30 cellular contexts compared by ENCODE assay signal in genomic region chr1:173258484-173259264, GRCh38. TPM values are rescaled to one million over a fixed set of nuclear protein-coding genes. Genes with fewer than 3 reads are reported as not detected.
DNase-seq lines count a peak whose midpoint lies in the region; ATAC-seq and TF ChIP-seq lines count a peak whose summit lies in the region.
"Had no signal": no experiment of that assay in that cellular context is flagged by ENCODE, and none has a peak within 500 bp of the region (broad histone marks: within the 10 kb centered on the region; RNA-seq: fewer than 3 reads in every experiment).

No MANE protein-coding gene starts in this region.

- H2BK120ac ChIP-seq in mesenchymal stem cell (ENCODE audit: low read depth, low read length): no peak overlapping the region

- H3K4me3 ChIP-seq in mesenchymal stem cell (ENCODE audit: insufficient read depth in 1 of 2, low read depth in 1 of 2, low read length in 2 of 2): no peak overlapping the region
- H3K4me3 ChIP-seq: colonic mucosa, heart left ventricle, psoas muscle, thoracic aorta, vagina had no signal

- POLR2A ChIA-PET in WTC11 (lab: Charles Lee): no interaction called here

- no peak overlapping the region for H3K27ac Mint-ChIP-seq in WTC11
- H3K27ac Mint-ChIP-seq: activated CD8-positive, alpha-beta memory T cell treated with anti-CD3 and anti-CD28 coated beads, Interleukin-2, amount 10 ng/mL, durations not matched to agents 7 days and 5 days; activated naive CD4-positive, alpha-beta T cell treated with anti-CD3 and anti-CD28 coated beads, Interleukin-2, amount 10 ng/mL, durations not matched to agents 7 days and 5 days had no signal

- no peak overlapping the region for H3K9ac ChIP-seq in mesenchymal stem cell (ENCODE audit: low read length)

- DNase-seq in A172 (ENCODE audit: low spot score) (peak; percentile 65), GM03348 (ENCODE audit: low spot score) (peak; percentile 30), WTC11 (ENCODE audit: low spot score) (peak; percentile 10), mesenchymal stem cell (peak; percentile 40), SIG-M5 (lab: John Stamatoyannopoulos, UW) (no peak)
- DNase-seq in activated CD4-positive, CD25-positive, alpha-beta regulatory T cell (lab: John Stamatoyannopoulos, UW): no peak
- DNase-seq: activated CD8-positive, alpha-beta memory T cell treated with anti-CD3 and anti-CD28 coated beads, Interleukin-2, amount 10 ng/mL, durations not matched to agents 7 days and 5 days; activated naive CD4-positive, alpha-beta T cell treated with anti-CD3 and anti-CD28 coated beads, Interleukin-2, amount 10 ng/mL, durations not matched to agents 7 days and 5 days; activated T-cell treated with anti-CD3 and anti-CD28 coated beads, Interleukin-2, amount 50 U/mL, for 48 hours; amniotic stem cell; BE2C; colonic mucosa; effector CD8-positive, alpha-beta T cell; GDM1; heart left ventricle; Karpas-422; left cardiac atrium; MV-4-11; NCI-H1436 treated with DMSO at 0.1 percent for 48 hours; NCI-H2107; NCI-H446 treated with DMSO at 0.1 percent for 48 hours; NCI-H82; psoas muscle; stimulated activated naive CD8-positive, alpha-beta T cell treated with anti-CD3 and anti-CD28 coated beads, Interleukin-15, Interleukin-2, amounts not matched to agents 100 U/mL and 50 U/mL, for 24 hours; T-helper 9 cell had no signal

- H3K4ac ChIP-seq in mesenchymal stem cell (ENCODE audit: low read depth in 1 of 2, low read length in 2 of 2): no peak overlapping the region

- H4K91ac ChIP-seq in mesenchymal stem cell (ENCODE audit: low read length): no peak overlapping the region

- no peak for TF ChIP-seq CTCF in WTC11 (IDR thresholded peaks at IDR 0.05)

- H3K9me3 ChIP-seq in mesenchymal stem cell (ENCODE audit: control insufficient read depth, low read length): peaks cover 18% of the 10 kb centered on the region
- H3K9me3 ChIP-seq: BE2C, colonic mucosa, psoas muscle, vagina had no signal

- H2BK15ac ChIP-seq in mesenchymal stem cell (ENCODE audit: low read depth, poor library complexity, severe bottlenecking): no peak overlapping the region

- H3K18ac ChIP-seq in mesenchymal stem cell (ENCODE audit: low read depth in 1 of 2, low read length in 2 of 2): no peak overlapping the region

- no peak overlapping the region for H3K27ac ChIP-seq in mesenchymal stem cell (ENCODE audit: low read length, poor library complexity, severe bottlenecking)
- H3K27ac ChIP-seq: colonic mucosa, heart left ventricle, HL-60, psoas muscle, thoracic aorta, vagina had no signal

- peaks cover 0 to 23% of the 10 kb centered on the region in 2 experiments for H3K27me3 ChIP-seq in mesenchymal stem cell (ENCODE audit: control insufficient read depth in 1 of 2, insufficient read depth in 1 of 2, low read length in 2 of 2)
- H3K27me3 ChIP-seq: BE2C, colonic mucosa, heart left ventricle, vagina had no signal

- H3K4me1 ChIP-seq in mesenchymal stem cell (ENCODE audit: control insufficient read depth, insufficient read depth, low read depth, low read length): no peaks in the 10 kb centered on the region
- H3K4me1 ChIP-seq: BE2C, colonic mucosa, psoas muscle, vagina had no signal

- H3K27me3 Mint-ChIP-seq in WTC11 (ENCODE audit: low read depth): no peaks in the 10 kb centered on the region

- ATAC-seq in WTC11 (peak; percentile 41), GM21619 (IDR thresholded peaks at IDR 0.05; ENCODE audit: unreplicated experiment) (no peak), HG02571 (IDR thresholded peaks at IDR 0.05; ENCODE audit: unreplicated experiment) (no peak)
- ATAC-seq: activated CD8-positive, alpha-beta memory T cell treated with anti-CD3 and anti-CD28 coated beads, Interleukin-2, amount 10 ng/mL, durations not matched to agents 7 days and 5 days; heart left ventricle; left cardiac atrium; psoas muscle; stimulated activated naive CD8-positive, alpha-beta T cell treated with anti-CD3 and anti-CD28 coated beads, Interleukin-15, Interleukin-2, amounts not matched to agents 100 U/mL and 50 U/mL, for 24 hours had no signal

- H3K9me3 Mint-ChIP-seq in WTC11: peaks cover 25% of the 10 kb centered on the region

- H2BK5ac ChIP-seq in mesenchymal stem cell (ENCODE audit: low read depth, low read length, poor library complexity, severe bottlenecking): no peak overlapping the region

- H3K36me3 Mint-ChIP-seq in WTC11: peaks cover 7% of the 10 kb centered on the region
- H3K36me3 Mint-ChIP-seq: activated naive CD4-positive, alpha-beta T cell treated with anti-CD3 and anti-CD28 coated beads, Interleukin-2, amount 10 ng/mL, durations not matched to agents 7 days and 5 days had no signal

- H2AK5ac ChIP-seq in mesenchymal stem cell (ENCODE audit: low read length, severe bottlenecking): no peak overlapping the region

- H3K23ac ChIP-seq in mesenchymal stem cell (ENCODE audit: low read length in 2 of 2): no peak overlapping the region

- no peak overlapping the region for H4K8ac ChIP-seq in mesenchymal stem cell (ENCODE audit: low read length)

- 85% methylated on average over 4 of the region's 4 CpGs for WGBS in mesenchymal stem cell

- CTCF ChIA-PET in WTC11 (lab: Charles Lee): interaction anchor here (0.6 to 0.7 kb wide), 2 partner anchors 23 to 35 kb away, joined by 3 read pairs; no protein-coding TSS in a partner anchor

- no peak overlapping the region for H2BK12ac ChIP-seq in mesenchymal stem cell (ENCODE audit: low read length in 2 of 2)

- H2AFZ ChIP-seq in mesenchymal stem cell (ENCODE audit: low read depth, low read length): no peak overlapping the region

- no peak overlapping the region for H3K4me2 ChIP-seq in mesenchymal stem cell (ENCODE audit: low read length, poor library complexity, severe bottlenecking)

- no peaks in the 10 kb centered on the region for H3K79me1 ChIP-seq in mesenchymal stem cell (replicated peaks; ENCODE audit: low read length, poor library complexity, severe bottlenecking)

- no peaks in the 10 kb centered on the region for H3K36me3 ChIP-seq in mesenchymal stem cell (ENCODE audit: control insufficient read depth in 1 of 2, insufficient read depth in 2 of 2, low read depth in 1 of 2, low read length in 2 of 2)
- H3K36me3 ChIP-seq: BE2C, colonic mucosa, heart left ventricle, thoracic aorta, vagina had no signal

- no peak overlapping the region for H3K4me3 Mint-ChIP-seq in WTC11
- H3K4me3 Mint-ChIP-seq: activated CD8-positive, alpha-beta memory T cell treated with anti-CD3 and anti-CD28 coated beads, Interleukin-2, amount 10 ng/mL, durations not matched to agents 7 days and 5 days; activated naive CD4-positive, alpha-beta T cell treated with anti-CD3 and anti-CD28 coated beads, Interleukin-2, amount 10 ng/mL, durations not matched to agents 7 days and 5 days had no signal

- no peaks in the 10 kb centered on the region for H3K4me1 Mint-ChIP-seq in WTC11
- H3K4me1 Mint-ChIP-seq: activated CD8-positive, alpha-beta memory T cell treated with anti-CD3 and anti-CD28 coated beads, Interleukin-2, amount 10 ng/mL, durations not matched to agents 7 days and 5 days; activated naive CD4-positive, alpha-beta T cell treated with anti-CD3 and anti-CD28 coated beads, Interleukin-2, amount 10 ng/mL, durations not matched to agents 7 days and 5 days had no signal

- peak overlapping the region in 1 of 2 experiments; percentile 20 for H3K14ac ChIP-seq in mesenchymal stem cell (ENCODE audit: low read length in 2 of 2)

TF ChIP-seq in WTC11, 78 proteins besides CTCF, POLR2A, EP300 and RAD21 (continues in another document):
- TF ChIP-seq PRDM15 (CRISPR knock-in tag; IDR thresholded peaks at IDR 0.05) (no peak), E2F5 (CRISPR knock-in tag; IDR thresholded peaks at IDR 0.05) (no peak)

RNA-seq across cellular contexts. Expression of gene TNFSF4, which starts 51.5 kb away (rescaled TPM):
- 60.3 and 63.8 TPM in 2 replicates for total RNA-seq in A172 (2014; rRNA removed; shearing (Covaris generic))
- total RNA-seq in WTC11 (2021): 0.48 to 0.81 TPM (median 0.78 TPM) in 3 replicates
- polyA plus RNA-seq in mesenchymal stem cell (2013, experiment 1 of 2): 37.8 TPM
- 39.2 TPM for polyA plus RNA-seq in mesenchymal stem cell (2013, experiment 2 of 2)

Comparison
In these comparisons a context has a peak if more than half of its experiments do, and no peak if none do; other contexts are left out.
1. DNase-seq: peak in A172 (single experiment), GM03348 (single experiment), WTC11 (single experiment) and mesenchymal stem cell (single experiment); none in SIG-M5 (single experiment) and activated CD4-positive, CD25-positive, alpha-beta regulatory T cell (0 of 4).
2. RNA of gene TNFSF4, which starts 51.5 kb away (total RNA-seq): 60.3 to 63.8 TPM in A172; 0.48 to 0.81 TPM in WTC11; every median in the first group is over 10 times any median in the second.